ENCODE assay signal across 1 cellular context in genomic region chr20:3068986-3069900, GRCh38.
TF ChIP-seq lines count a peak whose summit lies in the region.

No MANE protein-coding gene starts in this region.

TF ChIP-seq in liver, 16 proteins besides CTCF, POLR2A, EP300 and RAD21 (continued from another document):
- TF ChIP-seq ZBTB33 (IDR thresholded peaks at IDR 0.05) (no peak), FOXA1 (IDR thresholded peaks at IDR 0.05) (no peak), TAF1 (conservative IDR thresholded peaks at IDR 0.05) (no peak)
